In the genomic region with DNA sequence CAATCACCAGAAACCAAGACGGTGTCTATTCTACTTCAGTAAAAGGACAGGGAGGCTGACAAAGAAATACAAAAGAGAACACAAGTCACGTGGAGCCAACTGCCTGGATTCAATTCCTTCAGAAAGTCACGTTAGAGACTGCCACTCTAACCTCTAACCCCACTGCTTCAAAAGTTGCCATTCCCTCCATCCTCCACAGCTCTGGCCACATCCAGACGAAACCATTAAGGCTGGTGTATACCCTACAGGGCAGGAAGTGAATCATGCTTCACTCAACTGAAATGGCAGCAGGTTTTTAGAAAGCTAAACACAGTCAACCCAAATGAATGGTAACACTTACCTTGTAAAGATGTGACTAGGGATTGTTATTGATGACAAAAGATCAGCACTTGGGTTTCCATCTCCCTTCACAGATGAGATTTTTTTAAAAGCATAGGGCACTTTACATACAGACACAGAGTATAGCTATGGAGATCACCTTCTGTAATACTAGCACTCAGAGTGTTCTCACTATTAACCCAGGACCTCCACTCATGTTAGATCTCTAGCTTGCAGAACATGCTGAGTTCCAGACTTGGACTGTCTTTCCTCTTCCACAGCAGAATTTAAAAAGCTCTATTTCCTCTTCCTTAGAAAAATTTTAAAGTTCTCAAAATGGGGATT, we compare ENCODE assay signal across 10 cellular contexts. TPM values are rescaled to one million over a fixed set of nuclear protein-coding genes. Genes with fewer than 3 reads are reported as not detected.
DNase-seq lines count a peak whose midpoint lies in the region; ATAC-seq and TF ChIP-seq lines count a peak whose summit lies in the region.
"Had no signal": no experiment of that assay in that cellular context is flagged by ENCODE, and none has a peak within 500 bp of the region (broad histone marks: within the 10 kb centered on the region; RNA-seq: fewer than 3 reads in every experiment).

No MANE protein-coding gene starts in this region.

- peak overlapping the region; percentile 76 for H3K27ac Mint-ChIP-seq in activated CD4-positive, alpha-beta T cell treated with anti-CD3 and anti-CD28 coated beads, Interleukin-2, amount 10 ng/mL, durations not matched to agents 24 days and 14 days
- peak overlapping the region in 5 of 10 donors; percentile 15 to 65 (median 39) for H3K27ac Mint-ChIP-seq in naive thymus-derived CD8-positive, alpha-beta T cell
- no peak overlapping the region for H3K27ac Mint-ChIP-seq in Caco-2 (ENCODE audit: unreplicated experiment)

- peaks cover 47% of the 10 kb centered on the region for H3K4me1 ChIP-seq in Karpas-422 (ENCODE audit: low read length)
- H3K4me1 ChIP-seq in Caco-2, result peaks cover 6% of the 10 kb centered on the region

- H3K27ac ChIP-seq in Karpas-422 (ENCODE audit: low read length), result peak overlapping the region; percentile 46
- H3K27ac ChIP-seq: 22Rv1 had no signal

- H3K4me3 ChIP-seq in Karpas-422 (ENCODE audit: low read length), result no peak overlapping the region
- no peak overlapping the region for H3K4me3 ChIP-seq in Caco-2 (ENCODE audit: low read depth, low read length)

- intact Hi-C loops in activated CD4-positive, alpha-beta T cell treated with anti-CD3 and anti-CD28 coated beads, Interleukin-2, amount 10 ng/mL, durations not matched to agents 24 days and 14 days (cut with micrococcal nuclease), result loop anchor here (1.0 to 2.0 kb wide), 3 partner anchors 14 to 34 kb away; no protein-coding TSS in a partner anchor
- intact Hi-C loops in Caco-2 (cut with micrococcal nuclease; ENCODE audit: unreplicated experiment), result no loop called here

- ATAC-seq in naive thymus-derived CD8-positive, alpha-beta T cell, result peak; percentile 89 to 92
- ATAC-seq in GM19397 (IDR thresholded peaks at IDR 0.05; ENCODE audit: unreplicated experiment) (no peak), GM18873 (IDR thresholded peaks at IDR 0.05; ENCODE audit: low FRiP score, unreplicated experiment) (no peak)

- no peak overlapping the region for H2AFZ ChIP-seq in Karpas-422 (ENCODE audit: low read length)

- no peak overlapping the region for H3K9ac ChIP-seq in Karpas-422 (ENCODE audit: low read length)

- no TSS peak for BruUV-seq in Caco-2 (replicated peaks; lab: Mats Ljungman, UMichigan)

- H3K9me2 ChIP-seq in Karpas-422 (replicated peaks; ENCODE audit: insufficient read depth, low read length), result no peaks in the 10 kb centered on the region

- no peak for TF ChIP-seq CTCF in Caco-2 (IDR thresholded peaks at IDR 0.05; ENCODE audit: insufficient read depth in 1 of 2, low read depth in 1 of 2, low read length in 1 of 2, severe bottlenecking in 1 of 2, unreplicated experiment in 1 of 2)

- POLR2A ChIA-PET in naive thymus-derived CD8-positive, alpha-beta T cell (lab: Charles Lee), result interaction anchor here (0.9 to 1.3 kb wide), 5 partner anchors 16 to 46 kb away, joined by 3 to 4 read pairs (median 3); no protein-coding TSS in a partner anchor
- POLR2A ChIA-PET in Caco-2 (lab: Charles Lee), result no interaction called here

- H3K79me2 ChIP-seq in Karpas-422 (ENCODE audit: low read length), result peaks cover 87% of the 10 kb centered on the region

- H3K9me3 ChIP-seq in Karpas-422 (ENCODE audit: low read length) (no peaks in the 10 kb centered on the region), Caco-2 (no peaks in the 10 kb centered on the region)

- DNase-seq in DMS153 (lab: John Stamatoyannopoulos, UW) (peak; percentile 16), DMS153 treated with DMSO at 0.1 percent for 48 hours (lab: John Stamatoyannopoulos, UW; ENCODE audit: unreplicated experiment) (no peak), Karpas-422 (no peak), Caco-2 (no peak)
- peak; percentile 80 for DNase-seq in activated CD4-positive, alpha-beta T cell treated with anti-CD3 and anti-CD28 coated beads, Interleukin-2, amount 10 ng/mL, durations not matched to agents 24 days and 14 days
- peak in 1 of 10 donors; percentile 26 for DNase-seq in naive thymus-derived CD8-positive, alpha-beta T cell
- DNase-seq: NCI-H1092 treated with DMSO at 0.1 percent for 48 hours had no signal

- no peaks in the 10 kb centered on the region for H3K27me3 ChIP-seq in Karpas-422 (ENCODE audit: low read length)
- no peaks in the 10 kb centered on the region for H3K27me3 ChIP-seq in Caco-2 (replicated peaks; ENCODE audit: control insufficient read depth, insufficient read depth, low read length)

- H3K27me3 Mint-ChIP-seq in activated CD4-positive, alpha-beta T cell treated with anti-CD3 and anti-CD28 coated beads, Interleukin-2, amount 10 ng/mL, durations not matched to agents 24 days and 14 days, result peaks cover 19% of the 10 kb centered on the region
- H3K27me3 Mint-ChIP-seq in naive thymus-derived CD8-positive, alpha-beta T cell, result no peaks in the 10 kb centered on the region
- H3K27me3 Mint-ChIP-seq in Caco-2 (ENCODE audit: insufficient read depth, unreplicated experiment), result no peaks in the 10 kb centered on the region

- H3K36me3 ChIP-seq in Karpas-422 (ENCODE audit: insufficient read depth, low read length) (no peaks in the 10 kb centered on the region), Caco-2 (ENCODE audit: control insufficient read depth, insufficient read depth, low read length) (no peaks in the 10 kb centered on the region)

- CTCF ChIA-PET in Caco-2 (lab: Charles Lee), result no interaction called here

- H3K4me3 Mint-ChIP-seq in activated CD4-positive, alpha-beta T cell treated with anti-CD3 and anti-CD28 coated beads, Interleukin-2, amount 10 ng/mL, durations not matched to agents 24 days and 14 days, result peak overlapping the region; percentile 43
- peak overlapping the region in 6 of 10 donors; percentile 0 to 34 (median 12) for H3K4me3 Mint-ChIP-seq in naive thymus-derived CD8-positive, alpha-beta T cell
- no peak overlapping the region for H3K4me3 Mint-ChIP-seq in Caco-2 (ENCODE audit: unreplicated experiment)

- peak overlapping the region; percentile 14 for H3K4me2 ChIP-seq in Karpas-422 (ENCODE audit: low read depth, low read length, poor library complexity, severe bottlenecking)

- H4K20me1 ChIP-seq in Karpas-422 (ENCODE audit: insufficient read depth, low read depth, low read length), result no peaks in the 10 kb centered on the region

- no peaks in the 10 kb centered on the region for H3K9me3 Mint-ChIP-seq in activated CD4-positive, alpha-beta T cell treated with anti-CD3 and anti-CD28 coated beads, Interleukin-2, amount 10 ng/mL, durations not matched to agents 24 days and 14 days
- H3K9me3 Mint-ChIP-seq in naive thymus-derived CD8-positive, alpha-beta T cell, result no peaks in the 10 kb centered on the region
- no peaks in the 10 kb centered on the region for H3K9me3 Mint-ChIP-seq in Caco-2 (ENCODE audit: unreplicated experiment)

- H3K4me1 Mint-ChIP-seq in activated CD4-positive, alpha-beta T cell treated with anti-CD3 and anti-CD28 coated beads, Interleukin-2, amount 10 ng/mL, durations not matched to agents 24 days and 14 days, result peaks cover 24% of the 10 kb centered on the region
- H3K4me1 Mint-ChIP-seq in naive thymus-derived CD8-positive, alpha-beta T cell, result peaks cover 13 to 28% (median 22%) of the 10 kb centered on the region in 4 donors
- H3K4me1 Mint-ChIP-seq in Caco-2 (ENCODE audit: low read depth, unreplicated experiment), result peaks cover 9% of the 10 kb centered on the region

- no peaks in the 10 kb centered on the region for H3K36me3 Mint-ChIP-seq in activated CD4-positive, alpha-beta T cell treated with anti-CD3 and anti-CD28 coated beads, Interleukin-2, amount 10 ng/mL, durations not matched to agents 24 days and 14 days (ENCODE audit: low read depth)
- no peaks in the 10 kb centered on the region for H3K36me3 Mint-ChIP-seq in naive thymus-derived CD8-positive, alpha-beta T cell
- no peaks in the 10 kb centered on the region for H3K36me3 Mint-ChIP-seq in Caco-2 (ENCODE audit: insufficient read depth, unreplicated experiment)

RNA-seq across cellular contexts. Expression of a gene that starts 37.4 kb away (rescaled TPM):
- total RNA-seq in Karpas-422 (2014; rRNA removed; shearing (Covaris generic); ENCODE audit: low replicate concordance), result 20.0 and 20.8 TPM in 2 replicates
- 0.52 and 0.54 TPM in 2 replicates for total RNA-seq in activated CD4-positive, alpha-beta T cell treated with anti-CD3 and anti-CD28 coated beads, Interleukin-2, amount 10 ng/mL, durations not matched to agents 24 days and 14 days
- total RNA-seq in naive thymus-derived CD8-positive, alpha-beta T cell, result 1 to 10 TPM; 4.9 to 5.3 TPM
- 1 to 10 TPM in 2 of 3 donors, under 1 TPM in 1; 0.51 to 1.6 (median 1.4) TPM for polyA plus RNA-seq in naive thymus-derived CD8-positive, alpha-beta T cell
- total RNA-seq in Caco-2 (2022), result 12.1 TPM in 2 replicates

Comparison
In these comparisons a context has a peak if more than half of its experiments do, and no peak if none do; other contexts are left out.
1. DNase-seq: peak in DMS153 (single experiment) and activated CD4-positive, alpha-beta T cell treated with anti-CD3 and anti-CD28 coated beads, Interleukin-2, amount 10 ng/mL, durations not matched to agents 24 days and 14 days (single experiment); none in DMS153 treated with DMSO at 0.1 percent for 48 hours (single experiment), Karpas-422 (single experiment) and Caco-2 (0 of 2).
2. ATAC-seq: peak in naive thymus-derived CD8-positive, alpha-beta T cell (2 of 2); none in GM19397 (single experiment) and GM18873 (single experiment).